1 cellular context compared by ENCODE assay signal in the genomic region with DNA sequence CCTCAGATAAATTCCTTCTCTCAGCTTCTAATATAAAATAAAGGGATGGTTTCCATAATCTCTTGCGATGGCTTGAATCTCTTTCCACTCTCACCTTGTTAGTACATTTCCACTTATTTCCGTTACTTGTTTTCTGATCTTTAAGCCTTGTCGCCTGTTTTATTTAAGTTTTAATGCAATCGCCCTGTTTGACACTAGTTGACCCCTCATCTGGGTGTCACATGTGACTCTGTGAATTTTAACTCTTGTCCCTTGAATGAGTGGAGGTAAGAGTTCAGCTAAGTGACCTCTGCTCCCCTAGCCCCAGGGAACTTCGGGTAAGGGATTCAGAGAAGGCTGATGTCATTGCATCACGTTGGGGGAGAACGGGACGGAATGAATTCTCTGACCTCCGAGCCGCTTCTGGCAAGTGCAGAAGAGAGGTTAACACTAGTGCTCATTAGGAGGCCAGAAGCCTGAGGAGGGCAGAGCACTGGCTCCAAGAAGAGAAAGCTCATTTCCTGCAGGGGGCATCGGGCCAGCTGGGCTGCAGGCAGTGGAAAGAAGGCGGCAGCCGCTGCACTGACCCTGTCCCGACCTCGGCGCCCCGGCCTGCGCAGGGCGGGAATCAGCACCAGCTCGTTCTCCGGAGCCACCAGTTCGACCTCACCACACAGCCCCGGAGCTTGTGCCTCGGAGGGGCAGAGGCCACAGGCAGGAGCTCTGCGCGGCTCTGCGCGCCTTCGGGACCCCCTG.
A peak's percentile ranks its signal among the peaks of the same experiment; 100 is the strongest.
TF ChIP-seq lines count a peak whose summit lies in the region.

No MANE protein-coding gene starts in this region.

TF ChIP-seq in HepG2, 621 proteins besides CTCF, POLR2A, EP300 and RAD21 (continued from another document and continues in another):
- no peak for TF ChIP-seq ZNF720 (CRISPR knock-in tag; IDR thresholded peaks at IDR 0.05)
- TF ChIP-seq ZBTB21 (CRISPR knock-in tag; IDR thresholded peaks at IDR 0.05) = peak; percentile 37; the same call in 1 of the 2 replicates
- TF ChIP-seq HDAC6 (IDR thresholded peaks at IDR 0.05; ENCODE audit: low read depth, low read length) = no peak
- TF ChIP-seq ZNF768 (CRISPR knock-in tag; IDR thresholded peaks at IDR 0.05) = no peak; the same call in 1 of the 2 replicates
- TF ChIP-seq, protein P1, sequence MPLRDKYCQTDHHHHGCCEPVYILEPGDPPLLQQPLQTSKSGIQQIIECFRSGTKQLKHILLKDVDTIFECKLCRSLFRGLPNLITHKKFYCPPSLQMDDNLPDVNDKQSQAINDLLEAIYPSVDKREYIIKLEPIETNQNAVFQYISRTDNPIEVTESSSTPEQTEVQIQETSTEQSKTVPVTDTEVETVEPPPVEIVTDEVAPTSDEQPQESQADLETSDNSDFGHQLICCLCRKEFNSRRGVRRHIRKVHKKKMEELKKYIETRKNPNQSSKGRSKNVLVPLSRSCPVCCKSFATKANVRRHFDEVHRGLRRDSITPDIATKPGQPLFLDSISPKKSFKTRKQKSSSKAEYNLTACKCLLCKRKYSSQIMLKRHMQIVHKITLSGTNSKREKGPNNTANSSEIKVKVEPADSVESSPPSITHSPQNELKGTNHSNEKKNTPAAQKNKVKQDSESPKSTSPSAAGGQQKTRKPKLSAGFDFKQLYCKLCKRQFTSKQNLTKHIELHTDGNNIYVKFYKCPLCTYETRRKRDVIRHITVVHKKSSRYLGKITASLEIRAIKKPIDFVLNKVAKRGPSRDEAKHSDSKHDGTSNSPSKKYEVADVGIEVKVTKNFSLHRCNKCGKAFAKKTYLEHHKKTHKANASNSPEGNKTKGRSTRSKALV (CRISPR knock-in tag; IDR thresholded peaks at IDR 0.05) = no peak
- TF ChIP-seq, protein P2, sequence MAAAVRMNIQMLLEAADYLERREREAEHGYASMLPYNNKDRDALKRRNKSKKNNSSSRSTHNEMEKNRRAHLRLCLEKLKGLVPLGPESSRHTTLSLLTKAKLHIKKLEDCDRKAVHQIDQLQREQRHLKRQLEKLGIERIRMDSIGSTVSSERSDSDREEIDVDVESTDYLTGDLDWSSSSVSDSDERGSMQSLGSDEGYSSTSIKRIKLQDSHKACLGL (CRISPR knock-in tag; IDR thresholded peaks at IDR 0.05) = no peak
- TF ChIP-seq RAD51 (IDR thresholded peaks at IDR 0.05; ENCODE audit: borderline replicate concordance) = no peak
- TF ChIP-seq, protein P3, sequence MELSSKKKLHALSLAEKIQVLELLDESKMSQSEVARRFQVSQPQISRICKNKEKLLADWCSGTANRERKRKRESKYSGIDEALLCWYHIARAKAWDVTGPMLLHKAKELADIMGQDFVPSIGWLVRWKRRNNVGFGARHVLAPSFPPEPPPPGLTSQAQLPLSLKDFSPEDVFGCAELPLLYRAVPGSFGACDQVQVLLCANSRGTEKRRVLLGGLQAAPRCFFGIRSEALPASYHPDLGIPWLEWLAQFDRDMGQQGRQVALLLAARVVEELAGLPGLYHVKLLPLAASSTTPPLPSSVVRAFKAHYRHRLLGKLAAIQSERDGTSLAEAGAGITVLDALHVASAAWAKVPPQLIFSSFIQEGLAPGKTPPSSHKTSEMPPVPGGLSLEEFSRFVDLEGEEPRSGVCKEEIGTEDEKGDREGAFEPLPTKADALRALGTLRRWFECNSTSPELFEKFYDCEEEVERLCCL (CRISPR knock-in tag; IDR thresholded peaks at IDR 0.05; ENCODE audit: borderline replicate concordance) = 0 out of 2 replicates have a peak, but pooled peaks have one; percentile 54
- TF ChIP-seq NFRKB (IDR thresholded peaks at IDR 0.05) = no peak
- TF ChIP-seq, protein P4, sequence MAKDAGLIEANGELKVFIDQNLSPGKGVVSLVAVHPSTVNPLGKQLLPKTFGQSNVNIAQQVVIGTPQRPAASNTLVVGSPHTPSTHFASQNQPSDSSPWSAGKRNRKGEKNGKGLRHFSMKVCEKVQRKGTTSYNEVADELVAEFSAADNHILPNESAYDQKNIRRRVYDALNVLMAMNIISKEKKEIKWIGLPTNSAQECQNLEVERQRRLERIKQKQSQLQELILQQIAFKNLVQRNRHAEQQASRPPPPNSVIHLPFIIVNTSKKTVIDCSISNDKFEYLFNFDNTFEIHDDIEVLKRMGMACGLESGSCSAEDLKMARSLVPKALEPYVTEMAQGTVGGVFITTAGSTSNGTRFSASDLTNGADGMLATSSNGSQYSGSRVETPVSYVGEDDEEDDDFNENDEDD (CRISPR knock-in tag; IDR thresholded peaks at IDR 0.05; ENCODE audit: borderline replicate concordance) = peak; percentile 66; the same call in 1 of the 2 replicates
- no peak; the same call in none of the 2 replicates for TF ChIP-seq ZNF441 (CRISPR knock-in tag; IDR thresholded peaks at IDR 0.05; ENCODE audit: borderline replicate concordance)
- TF ChIP-seq, protein P5, sequence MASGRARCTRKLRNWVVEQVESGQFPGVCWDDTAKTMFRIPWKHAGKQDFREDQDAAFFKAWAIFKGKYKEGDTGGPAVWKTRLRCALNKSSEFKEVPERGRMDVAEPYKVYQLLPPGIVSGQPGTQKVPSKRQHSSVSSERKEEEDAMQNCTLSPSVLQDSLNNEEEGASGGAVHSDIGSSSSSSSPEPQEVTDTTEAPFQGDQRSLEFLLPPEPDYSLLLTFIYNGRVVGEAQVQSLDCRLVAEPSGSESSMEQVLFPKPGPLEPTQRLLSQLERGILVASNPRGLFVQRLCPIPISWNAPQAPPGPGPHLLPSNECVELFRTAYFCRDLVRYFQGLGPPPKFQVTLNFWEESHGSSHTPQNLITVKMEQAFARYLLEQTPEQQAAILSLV (CRISPR knock-in tag; IDR thresholded peaks at IDR 0.05; ENCODE audit: borderline replicate concordance) = 0 out of 2 replicates have a peak, but pooled peaks have one; percentile 82
- TF ChIP-seq KDM4B (CRISPR knock-in tag; IDR thresholded peaks at IDR 0.05) = peak; percentile 68
- no peak for TF ChIP-seq FOXP1 (IDR thresholded peaks at IDR 0.05)
- TF ChIP-seq FOXP1 (CRISPR knock-in tag; IDR thresholded peaks at IDR 0.05) = 0 out of 2 replicates have a peak, but pooled peaks have one; percentile 14
- TF ChIP-seq ZNF816 (CRISPR knock-in tag; IDR thresholded peaks at IDR 0.05; ENCODE audit: borderline replicate concordance) = peak; percentile 68; the same call in 1 of the 2 replicates
- TF ChIP-seq ZFY (CRISPR knock-in tag; IDR thresholded peaks at IDR 0.05) = peak; percentile 75
- no peak for TF ChIP-seq SP2 (CRISPR knock-in tag; IDR thresholded peaks at IDR 0.05)
- no peak for TF ChIP-seq BRCA1 (CRISPR knock-in tag; IDR thresholded peaks at IDR 0.05)
- peak; percentile 74 for TF ChIP-seq ZNF652 (CRISPR knock-in tag; IDR thresholded peaks at IDR 0.05; ENCODE audit: borderline replicate concordance, low read depth)
- TF ChIP-seq KLF16 (CRISPR knock-in tag; IDR thresholded peaks at IDR 0.05) = peak in 1 of 2 experiments; percentile 32; a peak in 1 of 4 replicates
- no peak; the same call in 1 of the 2 replicates for TF ChIP-seq ZC3H4 (CRISPR knock-in tag; IDR thresholded peaks at IDR 0.05; ENCODE audit: borderline replicate concordance)
- TF ChIP-seq, protein P6, sequence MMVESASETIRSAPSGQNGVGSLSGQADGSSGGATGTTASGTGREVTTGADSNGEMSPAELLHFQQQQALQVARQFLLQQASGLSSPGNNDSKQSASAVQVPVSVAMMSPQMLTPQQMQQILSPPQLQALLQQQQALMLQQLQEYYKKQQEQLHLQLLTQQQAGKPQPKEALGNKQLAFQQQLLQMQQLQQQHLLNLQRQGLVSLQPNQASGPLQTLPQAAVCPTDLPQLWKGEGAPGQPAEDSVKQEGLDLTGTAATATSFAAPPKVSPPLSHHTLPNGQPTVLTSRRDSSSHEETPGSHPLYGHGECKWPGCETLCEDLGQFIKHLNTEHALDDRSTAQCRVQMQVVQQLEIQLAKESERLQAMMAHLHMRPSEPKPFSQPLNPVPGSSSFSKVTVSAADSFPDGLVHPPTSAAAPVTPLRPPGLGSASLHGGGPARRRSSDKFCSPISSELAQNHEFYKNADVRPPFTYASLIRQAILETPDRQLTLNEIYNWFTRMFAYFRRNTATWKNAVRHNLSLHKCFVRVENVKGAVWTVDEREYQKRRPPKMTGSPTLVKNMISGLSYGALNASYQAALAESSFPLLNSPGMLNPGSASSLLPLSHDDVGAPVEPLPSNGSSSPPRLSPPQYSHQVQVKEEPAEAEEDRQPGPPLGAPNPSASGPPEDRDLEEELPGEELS (CRISPR knock-in tag; IDR thresholded peaks at IDR 0.05) = peak; percentile 56; the same call in 1 of the 2 replicates
- TF ChIP-seq MED8 (CRISPR knock-in tag; IDR thresholded peaks at IDR 0.05; ENCODE audit: insufficient replicate concordance) = peak; percentile 24
- no peak for TF ChIP-seq TSC22D2 (CRISPR knock-in tag; IDR thresholded peaks at IDR 0.05; ENCODE audit: borderline replicate concordance)
- peak; percentile 81 for TF ChIP-seq MED1 (CRISPR knock-in tag; IDR thresholded peaks at IDR 0.05)
- no peak for TF ChIP-seq ZEB1 (IDR thresholded peaks at IDR 0.05; ENCODE audit: insufficient replicate concordance, low read depth)
- TF ChIP-seq ZFP1 (CRISPR knock-in tag; IDR thresholded peaks at IDR 0.05) = no peak
- TF ChIP-seq PHB2 (IDR thresholded peaks at IDR 0.05; ENCODE audit: partially characterized antibody) = no peak
- no peak for TF ChIP-seq KDM5A (IDR thresholded peaks at IDR 0.05; ENCODE audit: borderline replicate concordance, low read length)
- TF ChIP-seq, protein P7, sequence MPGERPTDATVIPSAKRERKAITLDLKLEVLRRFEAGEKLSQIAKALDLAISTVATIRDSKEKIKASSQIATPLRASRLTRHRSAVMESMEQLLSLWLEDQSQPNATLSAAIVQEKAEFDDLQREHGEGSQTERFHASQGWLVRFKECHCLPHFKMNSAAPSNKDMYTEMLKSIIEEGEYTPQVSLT (CRISPR knock-in tag; IDR thresholded peaks at IDR 0.05; ENCODE audit: borderline replicate concordance, low read depth) = no peak; the same call in 1 of the 2 replicates
- no peak for TF ChIP-seq ZSCAN12 (CRISPR knock-in tag; IDR thresholded peaks at IDR 0.05)
- TF ChIP-seq ZNF331 (CRISPR knock-in tag; IDR thresholded peaks at IDR 0.05) = peak; percentile 60
- no peak for TF ChIP-seq ZNF44 (CRISPR knock-in tag; IDR thresholded peaks at IDR 0.05)
- TF ChIP-seq, protein P8, sequence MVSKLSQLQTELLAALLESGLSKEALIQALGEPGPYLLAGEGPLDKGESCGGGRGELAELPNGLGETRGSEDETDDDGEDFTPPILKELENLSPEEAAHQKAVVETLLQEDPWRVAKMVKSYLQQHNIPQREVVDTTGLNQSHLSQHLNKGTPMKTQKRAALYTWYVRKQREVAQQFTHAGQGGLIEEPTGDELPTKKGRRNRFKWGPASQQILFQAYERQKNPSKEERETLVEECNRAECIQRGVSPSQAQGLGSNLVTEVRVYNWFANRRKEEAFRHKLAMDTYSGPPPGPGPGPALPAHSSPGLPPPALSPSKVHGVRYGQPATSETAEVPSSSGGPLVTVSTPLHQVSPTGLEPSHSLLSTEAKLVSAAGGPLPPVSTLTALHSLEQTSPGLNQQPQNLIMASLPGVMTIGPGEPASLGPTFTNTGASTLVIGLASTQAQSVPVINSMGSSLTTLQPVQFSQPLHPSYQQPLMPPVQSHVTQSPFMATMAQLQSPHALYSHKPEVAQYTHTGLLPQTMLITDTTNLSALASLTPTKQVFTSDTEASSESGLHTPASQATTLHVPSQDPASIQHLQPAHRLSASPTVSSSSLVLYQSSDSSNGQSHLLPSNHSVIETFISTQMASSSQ (IDR thresholded peaks at IDR 0.05; ENCODE audit: low read depth) = peak; percentile 47; the same call in 1 of the 2 replicates
- TF ChIP-seq, protein P8 (CRISPR knock-in tag; IDR thresholded peaks at IDR 0.05; ENCODE audit: borderline replicate concordance) = no peak
- TF ChIP-seq, protein P9, sequence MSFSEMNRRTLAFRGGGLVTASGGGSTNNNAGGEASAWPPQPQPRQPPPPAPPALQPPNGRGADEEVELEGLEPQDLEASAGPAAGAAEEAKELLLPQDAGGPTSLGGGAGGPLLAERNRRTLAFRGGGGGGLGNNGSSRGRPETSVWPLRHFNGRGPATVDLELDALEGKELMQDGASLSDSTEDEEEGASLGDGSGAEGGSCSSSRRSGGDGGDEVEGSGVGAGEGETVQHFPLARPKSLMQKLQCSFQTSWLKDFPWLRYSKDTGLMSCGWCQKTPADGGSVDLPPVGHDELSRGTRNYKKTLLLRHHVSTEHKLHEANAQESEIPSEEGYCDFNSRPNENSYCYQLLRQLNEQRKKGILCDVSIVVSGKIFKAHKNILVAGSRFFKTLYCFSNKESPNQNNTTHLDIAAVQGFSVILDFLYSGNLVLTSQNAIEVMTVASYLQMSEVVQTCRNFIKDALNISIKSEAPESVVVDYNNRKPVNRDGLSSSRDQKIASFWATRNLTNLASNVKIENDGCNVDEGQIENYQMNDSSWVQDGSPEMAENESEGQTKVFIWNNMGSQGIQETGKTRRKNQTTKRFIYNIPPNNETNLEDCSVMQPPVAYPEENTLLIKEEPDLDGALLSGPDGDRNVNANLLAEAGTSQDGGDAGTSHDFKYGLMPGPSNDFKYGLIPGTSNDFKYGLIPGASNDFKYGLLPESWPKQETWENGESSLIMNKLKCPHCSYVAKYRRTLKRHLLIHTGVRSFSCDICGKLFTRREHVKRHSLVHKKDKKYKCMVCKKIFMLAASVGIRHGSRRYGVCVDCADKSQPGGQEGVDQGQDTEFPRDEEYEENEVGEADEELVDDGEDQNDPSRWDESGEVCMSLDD (CRISPR knock-in tag; IDR thresholded peaks at IDR 0.05; ENCODE audit: borderline replicate concordance) = peak; percentile 21; the same call in 1 of the 2 replicates
- no peak for TF ChIP-seq CENPT (CRISPR knock-in tag; IDR thresholded peaks at IDR 0.05; ENCODE audit: low read depth)
- no peak for TF ChIP-seq MIER3 (CRISPR knock-in tag; IDR thresholded peaks at IDR 0.05; ENCODE audit: borderline replicate concordance)
- TF ChIP-seq ZZZ3 (CRISPR knock-in tag; IDR thresholded peaks at IDR 0.05; ENCODE audit: borderline replicate concordance) = no peak
- TF ChIP-seq SIX1 (CRISPR knock-in tag; IDR thresholded peaks at IDR 0.05; ENCODE audit: borderline replicate concordance) = no peak
- peak; percentile 77 for TF ChIP-seq POLR2G (IDR thresholded peaks at IDR 0.05; ENCODE audit: low read depth, low read length)
- peak; percentile 58; the same call in 1 of the 2 replicates for TF ChIP-seq PHF21A (CRISPR knock-in tag; IDR thresholded peaks at IDR 0.05)
- no peak for TF ChIP-seq ZNF790 (CRISPR knock-in tag; IDR thresholded peaks at IDR 0.05; ENCODE audit: borderline replicate concordance)
- peak; percentile 45; the same call in 1 of the 2 replicates for TF ChIP-seq ZNF136 (CRISPR knock-in tag; IDR thresholded peaks at IDR 0.05; ENCODE audit: low read depth)
- no peak for TF ChIP-seq SSRP1 (CRISPR knock-in tag; IDR thresholded peaks at IDR 0.05)
